ENCODE assay signal across 9 cellular contexts in the genomic region with DNA sequence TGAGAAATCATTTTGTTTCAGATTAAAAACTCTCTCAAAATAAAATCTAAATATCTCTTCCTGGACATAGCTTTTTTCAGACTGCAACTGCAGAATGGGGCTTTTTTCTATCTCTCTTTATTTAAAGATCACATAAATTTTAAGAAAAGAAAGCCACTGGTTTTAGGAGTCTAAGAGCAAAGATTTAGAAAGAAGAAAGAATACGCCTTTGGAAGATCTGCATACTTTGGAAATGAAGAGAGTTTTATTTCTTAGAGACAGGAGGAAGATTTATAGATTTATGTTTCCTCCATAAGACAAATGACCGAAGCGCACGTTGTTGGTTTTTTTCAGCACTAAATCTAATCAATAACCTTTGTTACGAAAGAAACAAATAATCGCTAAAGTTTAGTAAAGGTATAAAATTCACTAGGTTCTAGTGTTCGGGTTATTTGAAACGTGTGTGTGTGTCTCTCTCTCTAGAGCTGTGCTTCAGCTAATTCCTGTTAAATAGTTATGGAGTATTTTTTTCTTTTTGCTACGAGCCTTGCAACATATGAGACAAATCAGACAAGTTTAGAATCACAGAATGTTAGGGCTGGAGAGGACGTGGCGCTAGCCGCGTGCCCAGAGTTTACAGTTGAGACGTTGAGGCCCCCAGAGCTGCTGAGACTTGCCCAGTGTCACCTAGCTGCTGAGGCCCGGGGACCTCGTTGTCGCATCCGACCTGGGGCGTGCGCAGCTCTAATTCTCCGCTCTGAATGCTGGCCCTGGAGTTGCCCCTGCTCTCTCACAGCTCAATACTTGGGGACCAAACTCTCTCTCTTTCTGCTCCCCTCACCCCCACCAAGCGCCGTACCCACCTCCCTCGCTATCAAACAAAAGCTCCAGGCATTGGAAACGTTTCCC.
DNase-seq lines count a peak whose midpoint lies in the region; ATAC-seq, FAIRE-seq and TF ChIP-seq lines count a peak whose summit lies in the region.
"Had no signal": no experiment of that assay in that cellular context is flagged by ENCODE, and none has a peak within 500 bp of the region (broad histone marks: within the 10 kb centered on the region; RNA-seq: fewer than 3 reads in every experiment).

No MANE protein-coding gene starts in this region.

- H3K4me1 Mint-ChIP-seq in activated CD4-positive, alpha-beta memory T cell treated with anti-CD3 and anti-CD28 coated beads for 36 hours (ENCODE audit: low read depth), result peaks cover 20% of the 10 kb centered on the region
- H3K4me1 Mint-ChIP-seq in activated CD4-positive, alpha-beta memory T cell treated with anti-CD3 and anti-CD28 coated beads, Interleukin-2, amount 10 ng/mL, durations not matched to agents 7 days and 5 days, result peaks cover 26% of the 10 kb centered on the region
- peaks cover 14% of the 10 kb centered on the region for H3K4me1 Mint-ChIP-seq in CD14-positive monocyte

- H3K4me1 ChIP-seq in lower lobe of right lung (peaks cover 54% of the 10 kb centered on the region), tibial artery (peaks cover 0 to 41% (median 18%) of the 10 kb centered on the region in 4 donors)

- peaks cover 22% of the 10 kb centered on the region for H3K27me3 Mint-ChIP-seq in activated CD4-positive, alpha-beta memory T cell treated with anti-CD3 and anti-CD28 coated beads for 36 hours
- peaks cover 38% of the 10 kb centered on the region for H3K27me3 Mint-ChIP-seq in activated CD4-positive, alpha-beta memory T cell treated with anti-CD3 and anti-CD28 coated beads, Interleukin-2, amount 10 ng/mL, durations not matched to agents 7 days and 5 days
- H3K27me3 Mint-ChIP-seq in CD14-positive monocyte (ENCODE audit: low read depth in 3 of 3), result peaks cover 56 to 74% (median 60%) of the 10 kb centered on the region in 3 donors

- peak overlapping the region; percentile 47 for H3K27ac Mint-ChIP-seq in activated CD4-positive, alpha-beta memory T cell treated with anti-CD3 and anti-CD28 coated beads for 36 hours
- no peak overlapping the region for H3K27ac Mint-ChIP-seq in activated CD4-positive, alpha-beta memory T cell treated with anti-CD3 and anti-CD28 coated beads, Interleukin-2, amount 10 ng/mL, durations not matched to agents 7 days and 5 days
- H3K27ac Mint-ChIP-seq in CD14-positive monocyte, result no peak overlapping the region

- intact Hi-C loops in activated CD4-positive, alpha-beta memory T cell treated with anti-CD3 and anti-CD28 coated beads for 36 hours (cut with micrococcal nuclease), result no loop called here
- intact Hi-C loops in lower lobe of right lung (cut with DNase I) (no loop called here), tibial artery (cut with DNase I; ENCODE audit: low total_unique reads) (loop anchor here (5.0 to 10.0 kb wide), 3 partner anchors 176 to 887 kb away; no protein-coding TSS in a partner anchor), CD14-positive monocyte (cut with micrococcal nuclease) (no loop called here)

- FAIRE-seq in bronchial epithelial cell (lab: Jason Lieb, UNC), result no peak

- H3K27me3 ChIP-seq in bronchial epithelial cell (ENCODE audit: control insufficient read depth, insufficient read depth, low read length) (no peaks in the 10 kb centered on the region), lower lobe of right lung (ENCODE audit: low read depth) (peaks cover 8% of the 10 kb centered on the region), tibial artery (no peaks in the 10 kb centered on the region)

- no peaks in the 10 kb centered on the region for H3K9me3 Mint-ChIP-seq in activated CD4-positive, alpha-beta memory T cell treated with anti-CD3 and anti-CD28 coated beads for 36 hours
- no peaks in the 10 kb centered on the region for H3K9me3 Mint-ChIP-seq in activated CD4-positive, alpha-beta memory T cell treated with anti-CD3 and anti-CD28 coated beads, Interleukin-2, amount 10 ng/mL, durations not matched to agents 7 days and 5 days
- H3K9me3 Mint-ChIP-seq in CD14-positive monocyte, result peaks cover 0 to 21% (median 6%) of the 10 kb centered on the region in 7 donors

- no peaks in the 10 kb centered on the region for H3K9me3 ChIP-seq in lower lobe of right lung
- no peaks in the 10 kb centered on the region for H3K9me3 ChIP-seq in tibial artery

- no peaks in the 10 kb centered on the region for H3K36me3 Mint-ChIP-seq in activated CD4-positive, alpha-beta memory T cell treated with anti-CD3 and anti-CD28 coated beads for 36 hours
- peaks cover 2% of the 10 kb centered on the region for H3K36me3 Mint-ChIP-seq in activated CD4-positive, alpha-beta memory T cell treated with anti-CD3 and anti-CD28 coated beads, Interleukin-2, amount 10 ng/mL, durations not matched to agents 7 days and 5 days (ENCODE audit: low read depth)
- H3K36me3 Mint-ChIP-seq in CD14-positive monocyte, result peaks cover 0 to 5% of the 10 kb centered on the region in 2 donors

- peak overlapping the region; percentile 88 for H3K27ac ChIP-seq in lower lobe of right lung
- H3K27ac ChIP-seq in tibial artery, result peak overlapping the region; percentile 85 to 92

- no peak for DNase-seq in activated CD4-positive, alpha-beta memory T cell treated with anti-CD3 and anti-CD28 coated beads for 36 hours
- no peak for DNase-seq in activated CD4-positive, alpha-beta memory T cell treated with anti-CD3 and anti-CD28 coated beads, Interleukin-2, amount 10 ng/mL, durations not matched to agents 7 days and 5 days
- DNase-seq in bronchial epithelial cell (ENCODE audit: low read depth), result peak; percentile 23
- DNase-seq in lower lobe of right lung, result no peak
- peak in 1 of 2 donors; percentile 73 for DNase-seq in tibial artery
- no peak for DNase-seq in DMS153 (lab: John Stamatoyannopoulos, UW)
- DNase-seq in CD14-positive monocyte (ENCODE audit: low spot score), result no peak
- DNase-seq: hippocampal formation had no signal

- ATAC-seq in lower lobe of right lung (peak; percentile 9 to 47), GM21360 (IDR thresholded peaks at IDR 0.05; ENCODE audit: unreplicated experiment) (no peak)

- H3K4me3 ChIP-seq in bronchial epithelial cell (ENCODE audit: low read depth, low read length) (peak overlapping the region; percentile 49), lower lobe of right lung (peak overlapping the region; percentile 63), tibial artery (peak overlapping the region; percentile 58 to 77)

- POLR2A ChIA-PET in activated CD4-positive, alpha-beta memory T cell treated with anti-CD3 and anti-CD28 coated beads for 36 hours (lab: Charles Lee), result no interaction called here
- POLR2A ChIA-PET in activated CD4-positive, alpha-beta memory T cell treated with anti-CD3 and anti-CD28 coated beads, Interleukin-2, amount 10 ng/mL, durations not matched to agents 7 days and 5 days (lab: Charles Lee), result no interaction called here

- peak overlapping the region; percentile 63 for H3K4me3 Mint-ChIP-seq in activated CD4-positive, alpha-beta memory T cell treated with anti-CD3 and anti-CD28 coated beads for 36 hours
- no peak overlapping the region for H3K4me3 Mint-ChIP-seq in activated CD4-positive, alpha-beta memory T cell treated with anti-CD3 and anti-CD28 coated beads, Interleukin-2, amount 10 ng/mL, durations not matched to agents 7 days and 5 days
- H3K4me3 Mint-ChIP-seq in CD14-positive monocyte, result peak overlapping the region in 1 of 2 donors; percentile 72

- CTCF ChIA-PET in activated CD4-positive, alpha-beta memory T cell treated with anti-CD3 and anti-CD28 coated beads for 36 hours (lab: Charles Lee), result no interaction called here
- CTCF ChIA-PET in activated CD4-positive, alpha-beta memory T cell treated with anti-CD3 and anti-CD28 coated beads, Interleukin-2, amount 10 ng/mL, durations not matched to agents 7 days and 5 days (lab: Charles Lee), result no interaction called here

- H3K36me3 ChIP-seq in bronchial epithelial cell (ENCODE audit: control insufficient read depth, insufficient read depth, low read length), result no peaks in the 10 kb centered on the region
- no peaks in the 10 kb centered on the region for H3K36me3 ChIP-seq in lower lobe of right lung
- no peaks in the 10 kb centered on the region for H3K36me3 ChIP-seq in tibial artery

- TF ChIP-seq CTCF in bronchial epithelial cell (IDR thresholded peaks at IDR 0.05; ENCODE audit: insufficient read depth, low read length, severe bottlenecking) (no peak), lower lobe of right lung (IDR thresholded peaks at IDR 0.05) (no peak), tibial artery (IDR thresholded peaks at IDR 0.05) (no peak), CD14-positive monocyte (IDR thresholded peaks at IDR 0.05) (no peak)
